Comparison of ENCODE assay signal across 8 cellular contexts in genomic region chr20:36093025-36093803, GRCh38.
DNase-seq lines count a peak whose midpoint lies in the region; ATAC-seq and TF ChIP-seq lines count a peak whose summit lies in the region.

No MANE protein-coding gene starts in this region.

- DNase-seq in Right ventricle myocardium inferior (ENCODE audit: missing footprints), result peak; percentile 84
- DNase-seq in cardiac septum (ENCODE audit: low spot score), result no peak
- DNase-seq in cardiac fibroblast (ENCODE audit: low read depth in 2 of 2), result peak; percentile 46 to 68
- peak; percentile 78 for DNase-seq in left kidney (ENCODE audit: low read depth, low spot score)
- DNase-seq in stimulated activated CD4-positive, alpha-beta T cell treated with anti-CD3 and anti-CD28 coated beads, Interleukin-2, amount 100 ng/mL, for 24 hours, result peak; percentile 38 to 51

- H3K4me3 ChIP-seq in cardiac fibroblast (replicated peaks in 1 of 2; ENCODE audit: low read depth in 2 of 2, low read length in 2 of 2), result peak overlapping the region; percentile 84 to 87

- TF ChIP-seq CTCF in VCaP (conservative IDR thresholded peaks at IDR 0.05), result no peak
- no peak for TF ChIP-seq CTCF in cardiac fibroblast (IDR thresholded peaks at IDR 0.05; ENCODE audit: low read depth, low read length)

- ATAC-seq in Right ventricle myocardium inferior (peak; percentile 41), GM18517 (IDR thresholded peaks at IDR 0.05; ENCODE audit: unreplicated experiment) (no peak), HG03457 (IDR thresholded peaks at IDR 0.05; ENCODE audit: unreplicated experiment) (no peak)

- intact Hi-C loops in Right ventricle myocardium inferior (cut with DNase I), result loop anchor here (5.0 kb wide), 1 partner anchor 41 kb away; no protein-coding TSS in a partner anchor
- intact Hi-C loops in cardiac septum (cut with DNase I), result no loop called here

- H3K27ac ChIP-seq in VCaP, result peak overlapping the region; percentile 85
